ENCODE assay signal across 8 cellular contexts in the genomic region with DNA sequence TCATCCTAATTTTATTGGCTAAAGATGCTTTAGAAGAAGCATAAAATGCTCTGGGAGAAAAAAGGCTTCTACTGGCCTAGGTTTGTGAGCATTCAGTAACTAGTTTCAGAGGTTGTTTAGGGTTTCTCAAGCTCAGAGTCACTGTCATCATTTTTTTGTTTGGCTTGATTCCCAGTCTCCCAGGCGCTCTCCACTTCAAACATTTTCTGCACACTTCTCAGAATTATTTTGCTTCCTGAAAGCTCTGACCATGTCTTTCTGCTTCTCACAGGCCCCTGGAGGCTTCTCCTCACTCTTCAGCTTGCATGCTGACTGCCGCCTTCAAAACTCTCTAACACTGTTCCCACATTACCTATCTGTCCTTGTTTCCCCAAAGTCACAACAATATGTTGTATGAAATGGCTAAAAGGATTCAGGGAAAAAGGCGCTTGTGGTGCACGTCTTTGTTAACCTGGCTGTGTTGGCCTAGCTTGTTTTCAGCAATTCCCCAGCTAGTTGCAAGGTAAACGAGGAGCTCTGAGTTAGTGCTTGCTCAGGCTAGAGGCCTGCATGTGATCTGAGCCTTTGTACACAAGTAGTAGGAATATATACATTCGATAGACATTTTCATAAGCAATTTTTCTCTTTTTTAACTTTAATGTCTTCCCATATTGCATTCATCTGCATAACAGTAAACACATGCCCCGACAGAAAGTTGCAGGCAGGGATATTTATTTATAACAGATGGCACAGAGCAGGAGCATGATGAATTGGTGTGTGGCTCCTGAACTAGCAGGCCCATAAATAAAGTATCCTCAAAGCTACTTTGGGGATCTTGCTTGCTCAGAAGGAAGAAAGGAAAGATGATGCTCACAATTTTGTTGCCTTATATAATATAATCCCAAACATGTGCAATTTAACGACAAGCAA.
DNase-seq lines count a peak whose midpoint lies in the region; ATAC-seq lines count a peak whose summit lies in the region.
"Had no signal": no experiment of that assay in that cellular context is flagged by ENCODE, and none has a peak within 500 bp of the region (broad histone marks: within the 10 kb centered on the region; RNA-seq: fewer than 3 reads in every experiment).

No MANE protein-coding gene starts in this region.

- peaks cover 6% of the 10 kb centered on the region; the same call in 1 of the 2 replicates for H3F3A ChIP-seq in GM23248 (ENCODE audit: insufficient read depth)

- H3K27ac Mint-ChIP-seq in effector memory CD8-positive, alpha-beta T cell: no peak overlapping the region
- H3K27ac Mint-ChIP-seq in naive thymus-derived CD8-positive, alpha-beta T cell: no peak overlapping the region

- in situ Hi-C loops in GM23248 (cut with MboI): no loop called here

- H3K27me3 Mint-ChIP-seq in effector memory CD8-positive, alpha-beta T cell: peaks cover 0 to 13% of the 10 kb centered on the region in 2 donors
- peaks cover 1 to 8% (median 2%) of the 10 kb centered on the region in 5 donors for H3K27me3 Mint-ChIP-seq in naive thymus-derived CD8-positive, alpha-beta T cell

- no peaks in the 10 kb centered on the region for H3K36me3 ChIP-seq in GM23248 (ENCODE audit: low read depth)

- POLR2A ChIA-PET in naive thymus-derived CD8-positive, alpha-beta T cell (lab: Charles Lee): no interaction called here

- 0 out of 2 replicates have a peak overlapping the region, but pooled peaks have one; percentile 7 for H3K27ac ChIP-seq in GM23248
- H3K27ac ChIP-seq: RWPE1 had no signal

- no peaks in the 10 kb centered on the region for H3K9me3 Mint-ChIP-seq in effector memory CD8-positive, alpha-beta T cell
- H3K9me3 Mint-ChIP-seq in naive thymus-derived CD8-positive, alpha-beta T cell: no peaks in the 10 kb centered on the region

- H3K79me2 ChIP-seq in GM23248 (ENCODE audit: insufficient read depth): no peaks in the 10 kb centered on the region

- no peaks in the 10 kb centered on the region; the same call in 1 of the 2 replicates for H3K9me2 ChIP-seq in GM23248 (ENCODE audit: insufficient read depth)

- H3K4me3 ChIP-seq in GM23248: no peak overlapping the region

- DNase-seq in GM23248: peak; percentile 68
- DNase-seq in NCI-H69 (lab: John Stamatoyannopoulos, UW): peak; percentile 54
- DNase-seq in fibroblast of gingiva (ENCODE audit: low read depth): peak; percentile 62
- DNase-seq in pons (ENCODE audit: low spot score): peak; percentile 17
- DNase-seq in CD1c-positive myeloid dendritic cell (ENCODE audit: extremely low spot score): no peak
- no peak for DNase-seq in effector memory CD8-positive, alpha-beta T cell
- DNase-seq in naive thymus-derived CD8-positive, alpha-beta T cell: no peak

- H3K4me2 ChIP-seq in GM23248 (ENCODE audit: unreplicated experiment): no peak overlapping the region

- H3K36me3 Mint-ChIP-seq in effector memory CD8-positive, alpha-beta T cell (ENCODE audit: insufficient read depth): no peaks in the 10 kb centered on the region
- no peaks in the 10 kb centered on the region for H3K36me3 Mint-ChIP-seq in naive thymus-derived CD8-positive, alpha-beta T cell

- no peak for ATAC-seq in effector memory CD8-positive, alpha-beta T cell (replicated peaks)
- ATAC-seq in naive thymus-derived CD8-positive, alpha-beta T cell: no peak

- peaks cover 10% of the 10 kb centered on the region; the same call in 1 of the 2 replicates for H3K4me1 ChIP-seq in GM23248 (ENCODE audit: insufficient read depth)

- peaks cover 3 to 4% of the 10 kb centered on the region in 2 donors for H3K4me1 Mint-ChIP-seq in effector memory CD8-positive, alpha-beta T cell (ENCODE audit: low read depth in 2 of 2)
- peaks cover 0 to 13% (median 10%) of the 10 kb centered on the region in 4 donors for H3K4me1 Mint-ChIP-seq in naive thymus-derived CD8-positive, alpha-beta T cell

- H3K27me3 ChIP-seq in GM23248 (replicated peaks; ENCODE audit: insufficient read depth): no peaks in the 10 kb centered on the region

- H3K4me3 Mint-ChIP-seq in effector memory CD8-positive, alpha-beta T cell: no peak overlapping the region
- no peak overlapping the region for H3K4me3 Mint-ChIP-seq in naive thymus-derived CD8-positive, alpha-beta T cell

- H4K20me1 ChIP-seq in GM23248 (ENCODE audit: insufficient read depth): no peaks in the 10 kb centered on the region

- WGBS in GM23248 (ENCODE audit: low coverage in 1 of 2, low lambda C conversion rate in 2 of 2, missing lambda C conversion rate in 2 of 2), 2 experiments: 29 to 31% methylated on average over 8 of the region's 8 CpGs

- peak overlapping the region; percentile 64 for H2AFZ ChIP-seq in GM23248

- no peak overlapping the region; the same call in 1 of the 2 replicates for H3K9ac ChIP-seq in GM23248

- H3K9me3 ChIP-seq in GM23248 (ENCODE audit: low read depth): no peaks in the 10 kb centered on the region

Comparison
In these comparisons a context has a peak if more than half of its experiments do, and no peak if none do; other contexts are left out.
1. DNase-seq: peak in GM23248 (single experiment), NCI-H69 (single experiment), fibroblast of gingiva (single experiment) and pons (single experiment); none in CD1c-positive myeloid dendritic cell (single experiment), effector memory CD8-positive, alpha-beta T cell (0 of 3) and naive thymus-derived CD8-positive, alpha-beta T cell (0 of 10).